8 cellular contexts compared by ENCODE assay signal in genomic region chr1:69737527-69738176, GRCh38.
A peak's percentile ranks its signal among the peaks of the same experiment; 100 is the strongest.
DNase-seq lines count a peak whose midpoint lies in the region; ATAC-seq and TF ChIP-seq lines count a peak whose summit lies in the region.

No MANE protein-coding gene starts in this region.

- no peak for TF ChIP-seq POLR2A in suprapubic skin (IDR thresholded peaks at IDR 0.05)

- peak; percentile 57 for DNase-seq in CMK (ENCODE audit: low read depth)
- peak; percentile 46 for DNase-seq in NCI-H2227 treated with DMSO at 0.1 percent for 48 hours (lab: John Stamatoyannopoulos, UW)
- DNase-seq in activated naive CD8-positive, alpha-beta T cell treated with anti-CD3 and anti-CD28 coated beads, Interleukin-2, amount 50 U/mL, for 24 hours: no peak
- peak; percentile 82 for DNase-seq in iPS DF 4.7 (ENCODE audit: extremely low read depth, low spot score)
- DNase-seq in suprapubic skin (ENCODE audit: low spot score in 2 of 2): no peak

- H3K27ac Mint-ChIP-seq in activated naive CD8-positive, alpha-beta T cell treated with anti-CD3 and anti-CD28 coated beads, Interleukin-2, amount 50 U/mL, for 24 hours: no peak overlapping the region

- WGBS in suprapubic skin: 35% methylated on average over 3 of the region's 3 CpGs

- H3K27me3 ChIP-seq in suprapubic skin: no peaks in the 10 kb centered on the region

- no peaks in the 10 kb centered on the region for H3K36me3 Mint-ChIP-seq in activated naive CD8-positive, alpha-beta T cell treated with anti-CD3 and anti-CD28 coated beads, Interleukin-2, amount 50 U/mL, for 24 hours (ENCODE audit: low read depth)

- peaks cover 3% of the 10 kb centered on the region for H3K27me3 Mint-ChIP-seq in activated naive CD8-positive, alpha-beta T cell treated with anti-CD3 and anti-CD28 coated beads, Interleukin-2, amount 50 U/mL, for 24 hours

- TF ChIP-seq CTCF in suprapubic skin (IDR thresholded peaks at IDR 0.05): peak; percentile 25 to 28

- no peak overlapping the region for H3K27ac ChIP-seq in suprapubic skin

- peaks cover 1% of the 10 kb centered on the region for H3K4me1 Mint-ChIP-seq in activated naive CD8-positive, alpha-beta T cell treated with anti-CD3 and anti-CD28 coated beads, Interleukin-2, amount 50 U/mL, for 24 hours

- TF ChIP-seq EP300 in suprapubic skin (IDR thresholded peaks at IDR 0.05): no peak

- H3K36me3 ChIP-seq in suprapubic skin: no peaks in the 10 kb centered on the region

- H3K9me3 ChIP-seq in suprapubic skin: no peaks in the 10 kb centered on the region

- H3K4me1 ChIP-seq in suprapubic skin: no peaks in the 10 kb centered on the region

- H3K4me3 ChIP-seq in suprapubic skin: no peak overlapping the region

- ATAC-seq in GM18907 (IDR thresholded peaks at IDR 0.05; ENCODE audit: unreplicated experiment) (peak; percentile 81), HG03280 (IDR thresholded peaks at IDR 0.05; ENCODE audit: unreplicated experiment) (peak; percentile 80), GM21825 (IDR thresholded peaks at IDR 0.05; ENCODE audit: unreplicated experiment) (no peak)
- peak; percentile 46 for ATAC-seq in activated naive CD8-positive, alpha-beta T cell treated with anti-CD3 and anti-CD28 coated beads, Interleukin-2, amount 50 U/mL, for 24 hours

- H3K4me3 Mint-ChIP-seq in activated naive CD8-positive, alpha-beta T cell treated with anti-CD3 and anti-CD28 coated beads, Interleukin-2, amount 50 U/mL, for 24 hours: no peak overlapping the region

- H3K9me3 Mint-ChIP-seq in activated naive CD8-positive, alpha-beta T cell treated with anti-CD3 and anti-CD28 coated beads, Interleukin-2, amount 50 U/mL, for 24 hours: no peaks in the 10 kb centered on the region

Comparison
In these comparisons a context has a peak if more than half of its experiments do, and no peak if none do; other contexts are left out.
1. DNase-seq: peak in CMK (single experiment), NCI-H2227 treated with DMSO at 0.1 percent for 48 hours (single experiment) and iPS DF 4.7 (single experiment); none in activated naive CD8-positive, alpha-beta T cell treated with anti-CD3 and anti-CD28 coated beads, Interleukin-2, amount 50 U/mL, for 24 hours (single experiment) and suprapubic skin (0 of 2).